In the genomic region with DNA sequence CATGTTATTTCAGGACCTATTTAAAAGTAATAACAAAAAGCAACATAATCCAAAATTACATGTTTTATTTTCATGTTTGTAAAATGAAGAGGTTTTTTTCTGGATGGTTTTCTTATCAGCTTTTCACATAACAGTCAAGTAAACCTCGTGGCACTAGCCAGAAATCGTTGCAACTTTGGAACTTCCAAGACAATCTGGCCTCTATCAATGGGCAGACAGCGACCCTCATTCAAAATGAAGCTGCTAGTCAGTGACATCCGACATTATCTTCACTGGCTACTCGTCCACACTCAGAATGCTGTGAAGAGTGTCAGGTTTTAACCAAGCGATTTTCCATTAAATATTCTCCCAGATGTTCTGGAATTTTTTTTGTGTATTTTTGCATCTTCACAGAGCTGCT, we compare ENCODE assay signal across 18 cellular contexts.
"Had no signal": no experiment of that assay in that cellular context is flagged by ENCODE, and none has a peak within 500 bp of the region (broad histone marks: within the 10 kb centered on the region; RNA-seq: fewer than 3 reads in every experiment).

No MANE protein-coding gene starts in this region.

- ATAC-seq: left ventricle myocardium superior; pancreas; right lobe of liver; stimulated activated memory B cell treated with anti-CD40 and anti-IgM and Interleukin-4, amounts not matched to agents 10 μg/mL and 1 μg/mL and 100 μg/mL, for 72 hours had no signal

- H3K4me3 ChIP-seq: colonic mucosa, pancreas, right lobe of liver had no signal

- H3K9me3 Mint-ChIP-seq: activated CD4-positive, alpha-beta memory T cell treated with anti-CD3 and anti-CD28 coated beads, Interleukin-2, amount 10 ng/mL, durations not matched to agents 7 days and 5 days; activated naive CD8-positive, alpha-beta T cell treated with anti-CD3 and anti-CD28 coated beads, Interleukin-2, amount 10 ng/mL, durations not matched to agents 7 days and 5 days; brain; naive thymus-derived CD4-positive, alpha-beta T cell; stimulated activated memory B cell treated with anti-CD40 and anti-IgM and Interleukin-4, amounts not matched to agents 10 μg/mL and 1 μg/mL and 100 μg/mL, for 72 hours had no signal

- H3K27me3 Mint-ChIP-seq: activated naive CD8-positive, alpha-beta T cell treated with anti-CD3 and anti-CD28 coated beads, Interleukin-2, amount 10 ng/mL, durations not matched to agents 7 days and 5 days; brain; stimulated activated memory B cell treated with anti-CD40 and anti-IgM and Interleukin-4, amounts not matched to agents 10 μg/mL and 1 μg/mL and 100 μg/mL, for 72 hours had no signal

- H3K27ac Mint-ChIP-seq: activated CD4-positive, alpha-beta memory T cell treated with anti-CD3 and anti-CD28 coated beads, Interleukin-2, amount 10 ng/mL, durations not matched to agents 7 days and 5 days had no signal

- H3K9me3 ChIP-seq: colonic mucosa, pancreas, right lobe of liver had no signal

- H3K27ac ChIP-seq: colonic mucosa, pancreas, right lobe of liver had no signal

- DNase-seq: activated CD4-positive, alpha-beta memory T cell treated with anti-CD3 and anti-CD28 coated beads, Interleukin-2, amount 10 ng/mL, durations not matched to agents 7 days and 5 days; activated CD8-positive, alpha-beta memory T cell treated with anti-CD3 and anti-CD28 coated beads, Interleukin-2, amount 50 U/mL, for 4 hours; activated gamma-delta T cell treated with Interleukin-2 at 50 U/mL for 16 hours; activated naive CD8-positive, alpha-beta T cell treated with anti-CD3 and anti-CD28 coated beads, Interleukin-2, amount 10 ng/mL, durations not matched to agents 7 days and 5 days; anterior cingulate cortex; central memory CD4-positive, alpha-beta T cell; colonic mucosa; foreskin melanocyte; hypothalamus; left ventricle myocardium superior; naive thymus-derived CD4-positive, alpha-beta T cell; pancreas; right lobe of liver; small intestine; T-helper 1 cell; T1000 had no signal

- H3K4me3 Mint-ChIP-seq: activated CD4-positive, alpha-beta memory T cell treated with anti-CD3 and anti-CD28 coated beads, Interleukin-2, amount 10 ng/mL, durations not matched to agents 7 days and 5 days; brain; stimulated activated memory B cell treated with anti-CD40 and anti-IgM and Interleukin-4, amounts not matched to agents 10 μg/mL and 1 μg/mL and 100 μg/mL, for 72 hours had no signal

- H3K27me3 ChIP-seq: colonic mucosa, pancreas, right lobe of liver had no signal

- H3K36me3 ChIP-seq: colonic mucosa, pancreas, right lobe of liver had no signal
